Comparison of ENCODE assay signal across 22 cellular contexts in genomic region chr22:23504522-23504921, GRCh38.
DNase-seq lines count a peak whose midpoint lies in the region; ATAC-seq and TF ChIP-seq lines count a peak whose summit lies in the region.
"Had no signal": no experiment of that assay in that cellular context is flagged by ENCODE, and none has a peak within 500 bp of the region (broad histone marks: within the 10 kb centered on the region; RNA-seq: fewer than 3 reads in every experiment).

No MANE protein-coding gene starts in this region.

- no peaks in the 10 kb centered on the region for H3K36me3 Mint-ChIP-seq in memory B cell
- no peaks in the 10 kb centered on the region for H3K36me3 Mint-ChIP-seq in endodermal cell (ENCODE audit: low read depth)
- H3K36me3 Mint-ChIP-seq: CD4-positive, alpha-beta memory T cell; type B pancreatic cell had no signal

- H3K9me3 ChIP-seq in right atrium auricular region (no peaks in the 10 kb centered on the region), endodermal cell (ENCODE audit: control insufficient read depth, low read length) (no peaks in the 10 kb centered on the region)
- H3K9me3 ChIP-seq: neutrophil had no signal

- H3K4me3 Mint-ChIP-seq in memory B cell (peak overlapping the region; percentile 28), endodermal cell (no peak overlapping the region)
- H3K4me3 Mint-ChIP-seq: CD4-positive, alpha-beta memory T cell; GM23338; stimulated activated naive CD8-positive, alpha-beta T cell treated with anti-CD3 and anti-CD28 coated beads, Interleukin-15, Interleukin-2, amounts not matched to agents 100 ng/mL and 50 ng/mL, for 24 hours; T-helper 1 cell treated with Interleukin-12 subunit alpha and Interleukin-12 subunit beta and Interleukin-4 antibody, amounts not matched to agents 30 μg/mL and 1 μg/mL, for 36 hours; type B pancreatic cell had no signal

- H3K27me3 ChIP-seq in right atrium auricular region (no peaks in the 10 kb centered on the region), endodermal cell (ENCODE audit: control insufficient read depth, insufficient read depth, low read length, poor library complexity, severe bottlenecking) (no peaks in the 10 kb centered on the region)
- H3K27me3 ChIP-seq: brain microvascular endothelial cell, neutrophil had no signal

- ATAC-seq in memory B cell (ENCODE audit: low read depth) (peak; percentile 85), HG03045 (IDR thresholded peaks at IDR 0.05; ENCODE audit: unreplicated experiment) (no peak)
- ATAC-seq: esophagus mucosa, GM23338 had no signal

- intact Hi-C loops in cardiac septum (cut with DNase I) = no loop called here

- H3K9ac ChIP-seq in endodermal cell (ENCODE audit: extremely low read depth, low read length, poor library complexity, severe bottlenecking) = no peak overlapping the region

- H3K4me1 Mint-ChIP-seq in memory B cell (peaks cover 14% of the 10 kb centered on the region), endodermal cell (peaks cover 15% of the 10 kb centered on the region)
- H3K4me1 Mint-ChIP-seq: CD4-positive, alpha-beta memory T cell had no signal

- H3K27me3 Mint-ChIP-seq in memory B cell (peaks cover 14% of the 10 kb centered on the region), endodermal cell (ENCODE audit: insufficient read depth) (peaks cover 34% of the 10 kb centered on the region)
- H3K27me3 Mint-ChIP-seq: stimulated activated naive CD8-positive, alpha-beta T cell treated with anti-CD3 and anti-CD28 coated beads, Interleukin-15, Interleukin-2, amounts not matched to agents 100 ng/mL and 50 ng/mL, for 24 hours had no signal

- WGBS in endodermal cell (ENCODE audit: insufficient coverage in 1 of 2, insufficient read length in 1 of 2), 2 experiments = 82 to 90% methylated on average over 3 to 10 of the region's 10 CpGs

- H3K36me3 ChIP-seq in right atrium auricular region (no peaks in the 10 kb centered on the region), endodermal cell (ENCODE audit: control insufficient read depth, insufficient read depth, low read length) (no peaks in the 10 kb centered on the region)
- H3K36me3 ChIP-seq: brain microvascular endothelial cell, neutrophil, WERI-Rb-1 had no signal

- no peak for TF ChIP-seq CTCF in right atrium auricular region (IDR thresholded peaks at IDR 0.05)
- TF ChIP-seq CTCF in endodermal cell (conservative IDR thresholded peaks at IDR 0.05) = no peak

- DNase-seq in cardiac septum (ENCODE audit: low spot score) (peak; percentile 63), right atrium auricular region (ENCODE audit: low spot score) (no peak), epidermal melanocyte (ENCODE audit: insufficient read length, low spot score) (peak; percentile 10), memory B cell (ENCODE audit: low spot score in 2 of 2) (no peak), substantia nigra (lab: John Stamatoyannopoulos, UW) (no peak), endodermal cell (no peak), Ammon's horn (ENCODE audit: low spot score) (no peak)
- DNase-seq: ACHN; activated CD4-positive, alpha-beta T cell treated with anti-CD3 and anti-CD28 coated beads, Interleukin-2, amount 50 U/mL, for 48 hours; activated naive CD4-positive, alpha-beta T cell treated with anti-CD3 and anti-CD28 coated beads, Interleukin-2, amount 50 U/mL, for 16 hours; activated T-cell treated with anti-CD3 and anti-CD28 coated beads for 4 hours; brain microvascular endothelial cell; CD4-positive, alpha-beta memory T cell; NCI-H187 treated with DMSO at 0.1 percent for 48 hours; WERI-Rb-1 had no signal

- H3K27ac ChIP-seq in right atrium auricular region (no peak overlapping the region), substantia nigra (ENCODE audit: low read depth, low read length, poor library complexity, severe bottlenecking) (no peak overlapping the region), endodermal cell (ENCODE audit: low read depth, low read length) (no peak overlapping the region)
- H3K27ac ChIP-seq: brain microvascular endothelial cell, neutrophil, WERI-Rb-1 had no signal

- H3K9me3 Mint-ChIP-seq in memory B cell = no peaks in the 10 kb centered on the region
- H3K9me3 Mint-ChIP-seq in endodermal cell = no peaks in the 10 kb centered on the region
- H3K9me3 Mint-ChIP-seq: CD4-positive, alpha-beta memory T cell; GM23338; stimulated activated naive CD8-positive, alpha-beta T cell treated with anti-CD3 and anti-CD28 coated beads, Interleukin-15, Interleukin-2, amounts not matched to agents 100 ng/mL and 50 ng/mL, for 24 hours; T-helper 1 cell treated with Interleukin-12 subunit alpha and Interleukin-12 subunit beta and Interleukin-4 antibody, amounts not matched to agents 30 μg/mL and 1 μg/mL, for 36 hours; type B pancreatic cell had no signal

- H3K27ac Mint-ChIP-seq in memory B cell (no peak overlapping the region), endodermal cell (no peak overlapping the region)
- H3K27ac Mint-ChIP-seq: CD4-positive, alpha-beta memory T cell; GM23338; stimulated activated naive CD8-positive, alpha-beta T cell treated with anti-CD3 and anti-CD28 coated beads, Interleukin-15, Interleukin-2, amounts not matched to agents 100 ng/mL and 50 ng/mL, for 24 hours; type B pancreatic cell had no signal

- no peak overlapping the region for H3K4me3 ChIP-seq in right atrium auricular region
- no peak overlapping the region for H3K4me3 ChIP-seq in endodermal cell (ENCODE audit: low read length)
- H3K4me3 ChIP-seq: GM23338 had no signal

- H3K4me1 ChIP-seq in right atrium auricular region = peaks cover 0 to 12% of the 10 kb centered on the region in 2 donors
- no peaks in the 10 kb centered on the region for H3K4me1 ChIP-seq in endodermal cell (ENCODE audit: control insufficient read depth, insufficient read depth, low read length)

Comparison
In these comparisons a context has a peak if more than half of its experiments do, and no peak if none do; other contexts are left out.
1. DNase-seq: peak in cardiac septum (single experiment) and epidermal melanocyte (single experiment); none in right atrium auricular region (single experiment), memory B cell (0 of 2), substantia nigra (0 of 49), endodermal cell (single experiment) and Ammon's horn (single experiment).